In genomic region chr10:79434816-79435215, GRCh38 we compare ENCODE assay signal across 8 cellular contexts. TPM values are rescaled to one million over a fixed set of nuclear protein-coding genes. Genes with fewer than 3 reads are reported as not detected.
DNase-seq lines count a peak whose midpoint lies in the region; ATAC-seq and TF ChIP-seq lines count a peak whose summit lies in the region.
"Had no signal": no experiment of that assay in that cellular context is flagged by ENCODE, and none has a peak within 500 bp of the region (broad histone marks: within the 10 kb centered on the region; RNA-seq: fewer than 3 reads in every experiment).

No MANE protein-coding gene starts in this region.

- H3K79me2 ChIP-seq in mesendoderm (ENCODE audit: control insufficient read depth, insufficient read depth, low read length): no peaks in the 10 kb centered on the region

- no peak overlapping the region for H2BK120ac ChIP-seq in mesendoderm (ENCODE audit: low read depth, low read length)

- no peak overlapping the region for H2BK5ac ChIP-seq in mesendoderm (ENCODE audit: low read length)

- H3K27me3 ChIP-seq in mesendoderm (ENCODE audit: insufficient read depth, low read length, poor library complexity) (no peaks in the 10 kb centered on the region), thyroid gland (no peaks in the 10 kb centered on the region)

- WGBS in mesendoderm (ENCODE audit: extremely low coverage, insufficient coverage, low lambda C conversion rate): no CpG with 5 or more reads among the region's 7 CpGs
- WGBS in thyroid gland, 2 donors: 24 to 30% methylated on average over 7 of the region's 7 CpGs

- H3K56ac ChIP-seq in mesendoderm (ENCODE audit: low read length): no peak overlapping the region

- no peak overlapping the region for H3K9ac ChIP-seq in mesendoderm (ENCODE audit: low read length)

- H3K9me3 Mint-ChIP-seq in naive thymus-derived CD8-positive, alpha-beta T cell: no peaks in the 10 kb centered on the region

- intact Hi-C loops in thyroid gland (cut with DNase I): no loop called here

- no peak overlapping the region for H2AK5ac ChIP-seq in mesendoderm (ENCODE audit: low read length)

- H3K4me1 Mint-ChIP-seq in naive thymus-derived CD8-positive, alpha-beta T cell: no peaks in the 10 kb centered on the region

- H3K4ac ChIP-seq in mesendoderm (ENCODE audit: low read depth, low read length): no peak overlapping the region

- H3K4me3 ChIP-seq in cardiac fibroblast (replicated peaks in 1 of 2; ENCODE audit: low read depth in 2 of 2, low read length in 2 of 2): no peak overlapping the region
- no peak overlapping the region for H3K4me3 ChIP-seq in mesendoderm (ENCODE audit: low read length)
- no peak overlapping the region for H3K4me3 ChIP-seq in thyroid gland (replicated peaks in 1 of 3)

- H3K4me3 Mint-ChIP-seq in naive thymus-derived CD8-positive, alpha-beta T cell: no peak overlapping the region

- no peak overlapping the region for H3K27ac Mint-ChIP-seq in naive thymus-derived CD8-positive, alpha-beta T cell

- peaks cover 0 to 10% (median 4%) of the 10 kb centered on the region in 5 donors for H3K27me3 Mint-ChIP-seq in naive thymus-derived CD8-positive, alpha-beta T cell

- DNase-seq in M059J (ENCODE audit: low read depth): peak; percentile 72
- peak; percentile 76 to 83 for DNase-seq in cardiac fibroblast (ENCODE audit: low read depth in 2 of 2)
- peak; percentile 28 for DNase-seq in mesendoderm
- DNase-seq in thyroid gland: peak; percentile 76 to 83
- DNase-seq in stimulated activated naive CD4-positive, alpha-beta T cell treated with Interleukin-2 at 50 U/mL for 16 hours (lab: John Stamatoyannopoulos, UW): no peak
- no peak for DNase-seq in naive thymus-derived CD8-positive, alpha-beta T cell

- TF ChIP-seq CTCF in cardiac fibroblast (IDR thresholded peaks at IDR 0.05; ENCODE audit: low read depth, low read length) (no peak), thyroid gland (IDR thresholded peaks at IDR 0.05) (no peak)

- H3K18ac ChIP-seq in mesendoderm (ENCODE audit: low read length): no peak overlapping the region

- H3K36me3 Mint-ChIP-seq in naive thymus-derived CD8-positive, alpha-beta T cell: no peaks in the 10 kb centered on the region

- no peak overlapping the region for H4K8ac ChIP-seq in mesendoderm (ENCODE audit: low read depth, low read length)

- H3K4me1 ChIP-seq in mesendoderm (ENCODE audit: control insufficient read depth, low read depth, low read length) (peaks cover 12% of the 10 kb centered on the region), thyroid gland (peaks cover 59 to 88% of the 10 kb centered on the region in 2 donors)

- H4K5ac ChIP-seq in mesendoderm (ENCODE audit: low read length): no peak overlapping the region

- H3K27ac ChIP-seq in mesendoderm (ENCODE audit: low read depth, low read length) (no peak overlapping the region), thyroid gland (peak overlapping the region; percentile 91 to 96 (median 96))
- H3K27ac ChIP-seq: epithelial cell of prostate had no signal

- H2BK15ac ChIP-seq in mesendoderm (replicated peaks; ENCODE audit: low read depth): no peak overlapping the region

- no peak overlapping the region for H3K23ac ChIP-seq in mesendoderm (ENCODE audit: low read length)

- POLR2A ChIA-PET in naive thymus-derived CD8-positive, alpha-beta T cell (lab: Charles Lee): no interaction called here

- H3K36me3 ChIP-seq in mesendoderm (ENCODE audit: control insufficient read depth, insufficient read depth, low read length) (no peaks in the 10 kb centered on the region), thyroid gland (no peaks in the 10 kb centered on the region)

- no peaks in the 10 kb centered on the region for H3K9me3 ChIP-seq in thyroid gland

- no peak for ATAC-seq in naive thymus-derived CD8-positive, alpha-beta T cell
- ATAC-seq in HG02763 (IDR thresholded peaks at IDR 0.05; ENCODE audit: unreplicated experiment): no peak

- no peaks in the 10 kb centered on the region for H3K79me1 ChIP-seq in mesendoderm (ENCODE audit: low read length)

- TF ChIP-seq POLR2A in thyroid gland (IDR thresholded peaks at IDR 0.05): no peak

- H3K4me2 ChIP-seq in mesendoderm (ENCODE audit: low read length): no peak overlapping the region

RNA-seq across cellular contexts. Expression of gene ZCCHC24, which starts 10.6 kb away (rescaled TPM):
- 9.8 and 18.2 TPM in 2 replicates for total RNA-seq in M059J (2014; rRNA removed; shearing (Covaris generic))
- 4.7 TPM for polyA plus RNA-seq in mesendoderm (2013, experiment 1 of 2)
- polyA plus RNA-seq in mesendoderm (2013, experiment 2 of 2): 5.0 TPM
- 10 to 100 TPM; 25.4 to 48.8 (median 33.3) TPM for total RNA-seq in thyroid gland
- total RNA-seq in naive thymus-derived CD8-positive, alpha-beta T cell: 1 to 10 TPM; 1.1 to 1.7 TPM
- under 1 TPM; 0.12 to 0.65 (median 0.24) TPM for polyA plus RNA-seq in naive thymus-derived CD8-positive, alpha-beta T cell

Comparison
In these comparisons a context has a peak if more than half of its experiments do, and no peak if none do; other contexts are left out.
1. DNase-seq: peak in M059J (single experiment), cardiac fibroblast (2 of 2), mesendoderm (single experiment) and thyroid gland (2 of 2); none in stimulated activated naive CD4-positive, alpha-beta T cell treated with Interleukin-2 at 50 U/mL for 16 hours (single experiment) and naive thymus-derived CD8-positive, alpha-beta T cell (0 of 10).